In genomic region chr12:51047655-51048540, GRCh38 we compare ENCODE assay signal across 1 cellular context.
A peak's percentile ranks its signal among the peaks of the same experiment; 100 is the strongest.
TF ChIP-seq lines count a peak whose summit lies in the region.

LETMD1 (plus strand) TSS chr12:51048327; CDS start chr12:51048357, 30 bp downstream.

TF ChIP-seq in HEK293, 187 proteins besides CTCF, POLR2A, EP300 and RAD21 (continued from another document and continues in another):
- TF ChIP-seq REST (tag by site-specific recombination; IDR thresholded peaks at IDR 0.05): peak; percentile 92
- TF ChIP-seq ZNF354C (tag by site-specific recombination; IDR thresholded peaks at IDR 0.05; ENCODE audit: borderline replicate concordance, low read depth): no peak
- no peak for TF ChIP-seq ZNF416 (tag by site-specific recombination; IDR thresholded peaks at IDR 0.05)
- no peak for TF ChIP-seq ZNF341 (tag by site-specific recombination; IDR thresholded peaks at IDR 0.05; ENCODE audit: low read depth)
- 0 out of 2 replicates have a peak, but pooled peaks have one; percentile 59 for TF ChIP-seq OVOL3 (tag by site-specific recombination; IDR thresholded peaks at IDR 0.05)
- TF ChIP-seq ZBTB20 (tag by site-specific recombination; IDR thresholded peaks at IDR 0.05): peak; percentile 54; the same call in 1 of the 2 replicates
- TF ChIP-seq ZNF449 (tag by site-specific recombination; IDR thresholded peaks at IDR 0.05): peak; percentile 73; the same call in 1 of the 2 replicates
- no peak for TF ChIP-seq ZNF791 (tag by site-specific recombination; IDR thresholded peaks at IDR 0.05)
- no peak for TF ChIP-seq ZNF558 (tag by site-specific recombination; IDR thresholded peaks at IDR 0.05)
- TF ChIP-seq ZNF366 (tag by site-specific recombination; conservative IDR thresholded peaks at IDR 0.05): peak; percentile 52
- TF ChIP-seq ZNF169 (tag by site-specific recombination; IDR thresholded peaks at IDR 0.05): no peak
- TF ChIP-seq ZNF585B (tag by site-specific recombination; IDR thresholded peaks at IDR 0.05): no peak
- TF ChIP-seq ZNF639 (tag by site-specific recombination; IDR thresholded peaks at IDR 0.05): peak; percentile 76; the same call in 1 of the 2 replicates
- 0 out of 2 replicates have a peak, but pooled peaks have one; percentile 21 for TF ChIP-seq OSR2 (tag by site-specific recombination; IDR thresholded peaks at IDR 0.05)
- 0 out of 2 replicates have a peak, but pooled peaks have one; percentile 65 for TF ChIP-seq ZNF561 (tag by site-specific recombination; IDR thresholded peaks at IDR 0.05; ENCODE audit: borderline replicate concordance)
- TF ChIP-seq ZBTB11 (tag by site-specific recombination; conservative IDR thresholded peaks at IDR 0.05; ENCODE audit: low read depth): peak; percentile 75
- peak; percentile 79; the same call in 1 of the 2 replicates for TF ChIP-seq BCL11A (tag by site-specific recombination; IDR thresholded peaks at IDR 0.05; ENCODE audit: low read depth)
- no peak for TF ChIP-seq ZNF777 (tag by site-specific recombination; IDR thresholded peaks at IDR 0.05; ENCODE audit: borderline replicate concordance)
- TF ChIP-seq ZNF707 (tag by site-specific recombination; IDR thresholded peaks at IDR 0.05): no peak
- peak; percentile 79; the same call in 1 of the 2 replicates for TF ChIP-seq ZEB2 (tag by site-specific recombination; IDR thresholded peaks at IDR 0.05)
- TF ChIP-seq ZNF626 (tag by site-specific recombination; IDR thresholded peaks at IDR 0.05): no peak
- TF ChIP-seq ZNF560 (tag by site-specific recombination; IDR thresholded peaks at IDR 0.05; ENCODE audit: borderline replicate concordance): no peak
- TF ChIP-seq ZNF24 (tag by site-specific recombination; IDR thresholded peaks at IDR 0.05): peak; percentile 76
- no peak for TF ChIP-seq MZF1 (tag by site-specific recombination; IDR thresholded peaks at IDR 0.05; ENCODE audit: borderline replicate concordance)
- peak; percentile 23; the same call in 1 of the 2 replicates for TF ChIP-seq PRDM1 (tag by site-specific recombination; IDR thresholded peaks at IDR 0.05)
- peak; percentile 96 for TF ChIP-seq ZBTB8A (tag by site-specific recombination; IDR thresholded peaks at IDR 0.05)
- no peak for TF ChIP-seq ZNF174 (tag by site-specific recombination; IDR thresholded peaks at IDR 0.05)
- no peak for TF ChIP-seq PRDM2 (tag by site-specific recombination; IDR thresholded peaks at IDR 0.05; ENCODE audit: borderline replicate concordance)
- peak; percentile 39; the same call in 1 of the 2 replicates for TF ChIP-seq ZNF664 (tag by site-specific recombination; IDR thresholded peaks at IDR 0.05)
- TF ChIP-seq ZNF48 (tag by site-specific recombination; IDR thresholded peaks at IDR 0.05): no peak
- peak; percentile 96 for TF ChIP-seq SP2 (tag by site-specific recombination; IDR thresholded peaks at IDR 0.05)
- TF ChIP-seq ZNF571 (tag by site-specific recombination; IDR thresholded peaks at IDR 0.05): no peak
- peak; percentile 60; the same call in 1 of the 2 replicates for TF ChIP-seq ZBTB21 (tag by site-specific recombination; IDR thresholded peaks at IDR 0.05)
- TF ChIP-seq, protein P1, sequence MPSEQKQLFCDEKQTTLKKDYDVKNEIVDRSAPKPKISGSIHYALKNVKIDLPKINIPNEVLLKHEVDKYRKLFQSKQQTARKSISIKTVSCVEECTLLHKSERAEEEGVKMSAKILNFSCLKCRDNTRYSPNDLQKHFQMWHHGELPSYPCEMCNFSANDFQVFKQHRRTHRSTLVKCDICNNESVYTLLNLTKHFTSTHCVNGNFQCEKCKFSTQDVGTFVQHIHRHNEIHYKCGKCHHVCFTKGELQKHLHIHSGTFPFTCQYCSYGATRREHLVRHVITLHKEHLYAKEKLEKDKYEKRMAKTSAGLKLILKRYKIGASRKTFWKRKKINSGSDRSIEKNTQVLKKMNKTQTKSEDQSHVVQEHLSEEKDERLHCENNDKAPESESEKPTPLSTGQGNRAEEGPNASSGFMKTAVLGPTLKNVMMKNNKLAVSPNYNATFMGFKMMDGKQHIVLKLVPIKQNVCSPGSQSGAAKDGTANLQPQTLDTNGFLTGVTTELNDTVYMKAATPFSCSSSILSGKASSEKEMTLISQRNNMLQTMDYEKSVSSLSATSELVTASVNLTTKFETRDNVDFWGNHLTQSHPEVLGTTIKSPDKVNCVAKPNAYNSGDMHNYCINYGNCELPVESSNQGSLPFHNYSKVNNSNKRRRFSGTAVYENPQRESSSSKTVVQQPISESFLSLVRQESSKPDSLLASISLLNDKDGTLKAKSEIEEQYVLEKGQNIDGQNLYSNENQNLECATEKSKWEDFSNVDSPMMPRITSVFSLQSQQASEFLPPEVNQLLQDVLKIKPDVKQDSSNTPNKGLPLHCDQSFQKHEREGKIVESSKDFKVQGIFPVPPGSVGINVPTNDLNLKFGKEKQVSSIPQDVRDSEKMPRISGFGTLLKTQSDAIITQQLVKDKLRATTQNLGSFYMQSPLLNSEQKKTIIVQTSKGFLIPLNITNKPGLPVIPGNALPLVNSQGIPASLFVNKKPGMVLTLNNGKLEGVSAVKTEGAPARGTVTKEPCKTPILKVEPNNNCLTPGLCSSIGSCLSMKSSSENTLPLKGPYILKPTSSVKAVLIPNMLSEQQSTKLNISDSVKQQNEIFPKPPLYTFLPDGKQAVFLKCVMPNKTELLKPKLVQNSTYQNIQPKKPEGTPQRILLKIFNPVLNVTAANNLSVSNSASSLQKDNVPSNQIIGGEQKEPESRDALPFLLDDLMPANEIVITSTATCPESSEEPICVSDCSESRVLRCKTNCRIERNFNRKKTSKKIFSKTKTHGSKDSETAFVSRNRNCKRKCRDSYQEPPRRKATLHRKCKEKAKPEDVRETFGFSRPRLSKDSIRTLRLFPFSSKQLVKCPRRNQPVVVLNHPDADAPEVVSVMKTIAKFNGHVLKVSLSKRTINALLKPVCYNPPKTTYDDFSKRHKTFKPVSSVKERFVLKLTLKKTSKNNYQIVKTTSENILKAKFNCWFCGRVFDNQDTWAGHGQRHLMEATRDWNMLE (tag by site-specific recombination; conservative IDR thresholded peaks at IDR 0.05; ENCODE audit: low read depth): peak; percentile 87
- TF ChIP-seq SP3 (tag by site-specific recombination; IDR thresholded peaks at IDR 0.05): peak; percentile 55
